ENCODE assay signal across 28 cellular contexts in genomic region chr2:122899614-122900013, GRCh38.
DNase-seq lines count a peak whose midpoint lies in the region; ATAC-seq and TF ChIP-seq lines count a peak whose summit lies in the region.
"Had no signal": no experiment of that assay in that cellular context is flagged by ENCODE, and none has a peak within 500 bp of the region (broad histone marks: within the 10 kb centered on the region; RNA-seq: fewer than 3 reads in every experiment).

No MANE protein-coding gene starts in this region.

- H3K4me3 ChIP-seq in PC-3 (ENCODE audit: low read length) = no peak overlapping the region
- H3K4me3 ChIP-seq: A549; BLaER1; BLaER1 treated with 17β-estradiol and CSF1 and Interleukin-3, amounts not matched to agents 10 nM and 100 nM had no signal

- H3K79me2 ChIP-seq in PC-3 (ENCODE audit: low read length) = no peaks in the 10 kb centered on the region

- no peaks in the 10 kb centered on the region for H3K36me3 ChIP-seq in PC-3 (ENCODE audit: low read depth, low read length)
- H3K36me3 ChIP-seq: BE2C; BLaER1; BLaER1 treated with 17β-estradiol and CSF1 and Interleukin-3, amounts not matched to agents 10 nM and 100 nM had no signal

- H3K4me1 ChIP-seq in PC-3 (ENCODE audit: insufficient read depth, low read length) = peaks cover 14% of the 10 kb centered on the region
- H3K4me1 ChIP-seq: A549, BE2C, BLaER1, Caco-2 had no signal

- no peaks in the 10 kb centered on the region for H4K20me1 ChIP-seq in PC-3 (ENCODE audit: low read length)
- H4K20me1 ChIP-seq: BLaER1; BLaER1 treated with 17β-estradiol and CSF1 and Interleukin-3, amounts not matched to agents 10 nM and 100 nM had no signal

- H3K9ac ChIP-seq in PC-3 (ENCODE audit: low read length) = no peak overlapping the region
- H3K9ac ChIP-seq: BLaER1; BLaER1 treated with 17β-estradiol and CSF1 and Interleukin-3, amounts not matched to agents 10 nM and 100 nM had no signal

- DNase-seq in DMS53 (lab: John Stamatoyannopoulos, UW) = peak; percentile 14
- DNase-seq in DMS53 treated with DMSO at 0.1 percent for 48 hours (lab: John Stamatoyannopoulos, UW; ENCODE audit: unreplicated experiment) = no peak
- peak; percentile 59 for DNase-seq in PC-3
- DNase-seq in ureter (ENCODE audit: low spot score) = no peak
- DNase-seq: 8988T; ACHN; AML-193; BE2C; C1 segment of cervical spinal cord; Caco-2; Calu3; CD4-positive, alpha-beta memory T cell; CD4-positive, alpha-beta T cell; CD4-positive, CD25-positive, alpha-beta regulatory T cell; CD8-positive, alpha-beta memory T cell; CD8-positive, alpha-beta T cell; COR-L47; DMS 273 treated with DMSO at 0.1 percent for 48 hours; DMS153; DMS79; DMS79 treated with DMSO at 0.1 percent for 48 hours; DND-41; EL had no signal

- TF ChIP-seq CTCF in PC-3 (conservative IDR thresholded peaks at IDR 0.05; ENCODE audit: low read depth, low read length) = no peak

- no peaks in the 10 kb centered on the region for H3K9me2 ChIP-seq in PC-3 (replicated peaks; ENCODE audit: low read length)

- intact Hi-C loops in PC-3 (cut with micrococcal nuclease) = no loop called here

- CTCF ChIA-PET in PC-3 (lab: Charles Lee) = no interaction called here

- H3K27ac ChIP-seq in PC-3 (ENCODE audit: low read length) = no peak overlapping the region
- H3K27ac ChIP-seq: 22Rv1; A549; BLaER1; BLaER1 treated with 17β-estradiol and CSF1 and Interleukin-3, amounts not matched to agents 10 nM and 100 nM; C4-2B had no signal

- no peak overlapping the region for H2AFZ ChIP-seq in PC-3 (ENCODE audit: low read length)

- H3K9me3 ChIP-seq in PC-3 (ENCODE audit: low read length) = no peaks in the 10 kb centered on the region
- H3K9me3 ChIP-seq: A549; BE2C; BLaER1; BLaER1 treated with 17β-estradiol and CSF1 and Interleukin-3, amounts not matched to agents 10 nM and 100 nM; Caco-2 had no signal

- BruUV-seq in PC-3 (replicated peaks; lab: Mats Ljungman, UMichigan) = no TSS peak

- POLR2A ChIA-PET in PC-3 (lab: Charles Lee; ENCODE audit: unreplicated experiment) = no interaction called here

- H3F3A ChIP-seq in PC-3 (ENCODE audit: low read length, unreplicated experiment) = no peaks in the 10 kb centered on the region

- H3K27me3 ChIP-seq in PC-3 (ENCODE audit: low read length) = no peaks in the 10 kb centered on the region
- H3K27me3 ChIP-seq: BE2C; BLaER1; BLaER1 treated with 17β-estradiol and CSF1 and Interleukin-3, amounts not matched to agents 10 nM and 100 nM had no signal

- ATAC-seq in PC-3 = peak; percentile 91
- ATAC-seq: A549; CD8-positive, alpha-beta T cell had no signal

- H3K4me2 ChIP-seq in PC-3 (ENCODE audit: low read length) = peak overlapping the region; percentile 32; the same call in 1 of the 2 replicates
- H3K4me2 ChIP-seq: A549; BLaER1; BLaER1 treated with 17β-estradiol and CSF1 and Interleukin-3, amounts not matched to agents 10 nM and 100 nM had no signal

Comparison
In these comparisons a context has a peak if more than half of its experiments do, and no peak if none do; other contexts are left out.
1. DNase-seq: peak in DMS53 (single experiment) and PC-3 (single experiment); none in DMS53 treated with DMSO at 0.1 percent for 48 hours (single experiment) and ureter (single experiment).